Comparison of ENCODE assay signal across 29 cellular contexts in the genomic region with DNA sequence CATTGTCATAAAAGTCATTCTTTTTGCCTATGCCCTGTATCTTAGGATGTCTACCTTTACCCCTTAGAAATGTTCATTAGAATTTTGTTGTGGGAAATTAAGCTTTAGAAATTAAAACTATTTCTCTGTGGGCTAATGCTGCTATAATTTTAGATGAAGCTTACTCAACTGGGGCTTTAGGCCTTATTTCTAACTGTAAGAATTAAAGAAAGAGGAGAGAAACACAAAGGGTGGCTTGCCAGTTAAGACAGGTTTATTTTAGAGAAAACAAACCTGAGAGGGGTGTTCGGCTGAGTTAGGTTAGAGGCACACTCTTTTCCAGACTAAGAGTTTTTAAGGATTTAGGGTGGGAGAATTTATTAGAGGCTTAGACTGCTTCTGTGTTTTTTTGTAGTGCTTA. TPM values are rescaled to one million over a fixed set of nuclear protein-coding genes. Genes with fewer than 3 reads are reported as not detected.
DNase-seq lines count a peak whose midpoint lies in the region; ATAC-seq, FAIRE-seq and TF ChIP-seq lines count a peak whose summit lies in the region.
"Had no signal": no experiment of that assay in that cellular context is flagged by ENCODE, and none has a peak within 500 bp of the region (broad histone marks: within the 10 kb centered on the region; RNA-seq: fewer than 3 reads in every experiment).

No MANE protein-coding gene starts in this region.

- no peak for ATAC-seq in CD4-positive, CD25-positive, alpha-beta regulatory T cell (ENCODE audit: low read depth in 2 of 2)
- ATAC-seq in K562 = no peak
- no peak for ATAC-seq in natural killer cell
- ATAC-seq in aorta (ENCODE audit: low FRiP score) = no peak
- no peak for ATAC-seq in HG02798 (IDR thresholded peaks at IDR 0.05; ENCODE audit: poor library complexity, unreplicated experiment)
- ATAC-seq: activated CD4-positive, CD25-positive, alpha-beta regulatory T cell treated with anti-CD3 and anti-CD28 coated beads, Interleukin-2, amount 50 U/mL, for 24 hours; upper lobe of right lung had no signal

- no peaks in the 10 kb centered on the region for H3K9me3 Mint-ChIP-seq in CD4-positive, CD25-positive, alpha-beta regulatory T cell
- no peaks in the 10 kb centered on the region for H3K9me3 Mint-ChIP-seq in CD4-positive, alpha-beta memory T cell
- no peaks in the 10 kb centered on the region for H3K9me3 Mint-ChIP-seq in natural killer cell
- H3K9me3 Mint-ChIP-seq: activated naive CD4-positive, alpha-beta T cell treated with anti-CD3 and anti-CD28 coated beads for 36 hours; HFFc6 had no signal

- WGBS in K562 (ENCODE audit: insufficient coverage, low coverage, missing lambda C conversion rate) = 100% methylated on average over 1 of the region's 1 CpG
- 96 to 97% methylated on average over 1 of the region's 1 CpG for WGBS in aorta, 2 donors

- TF ChIP-seq POLR2A in K562 (conservative IDR thresholded peaks at IDR 0.05) = no peak

- H2AFZ ChIP-seq in K562 (ENCODE audit: low read depth, low read length) = no peak overlapping the region
- H2AFZ ChIP-seq: GM23248 had no signal

- no peak for DNase-seq in CD4-positive, CD25-positive, alpha-beta regulatory T cell
- DNase-seq in CD4-positive, alpha-beta memory T cell = no peak
- no peak for DNase-seq in K562 (ENCODE audit: extremely low read depth in 1 of 4, low spot score in 3 of 4)
- no peak for DNase-seq in natural killer cell
- no peak for DNase-seq in aorta
- no peak for DNase-seq in stimulated activated naive CD4-positive, alpha-beta T cell (lab: John Stamatoyannopoulos, UW)
- DNase-seq: activated naive CD4-positive, alpha-beta T cell treated with anti-CD3 and anti-CD28 coated beads for 36 hours; activated T-cell treated with anti-CD3 and anti-CD28 coated beads, Interleukin-2, amount 50 U/mL, for 1 hour; anterior cingulate cortex; central memory CD4-positive, alpha-beta T cell; dermis blood vessel endothelial cell; GM23248; HFFc6; Kasumi-1; MV-4-11; NCI-H1436 treated with DMSO at 0.1 percent for 48 hours; NCI-H446; occipital lobe; retina; stimulated activated CD4-positive, alpha-beta T cell treated with anti-CD3 and anti-CD28 coated beads, Interleukin-1b, Interleukin-23, amount 100 ng/mL, for 48 hours; substantia nigra; T-helper 1 cell; upper lobe of right lung had no signal

- H4K20me1 ChIP-seq in K562 (replicated peaks; ENCODE audit: control insufficient read depth, insufficient read depth, low read length) = peaks cover 4% of the 10 kb centered on the region; the same call in 1 of the 2 replicates

- in situ Hi-C loops in K562 (cut with MboI) = no loop called here

- intact Hi-C loops in CD4-positive, alpha-beta memory T cell (cut with micrococcal nuclease) = no loop called here
- intact Hi-C loops in K562 (cut with micrococcal nuclease) (no loop called here), natural killer cell (cut with micrococcal nuclease) (no loop called here), aorta (cut with DNase I) (no loop called here)

- CTCF ChIA-PET in CD4-positive, alpha-beta memory T cell (lab: Charles Lee; ENCODE audit: partially characterized antibody) = no interaction called here
- CTCF ChIA-PET in K562 (lab: Yijun Ruan, JAX; ENCODE audit: low intra/inter-chr PET ratio) = no interaction called here

- no peak overlapping the region for H3K9ac ChIP-seq in K562 (ENCODE audit: insufficient read depth in 1 of 2, low read depth in 2 of 2, low read length in 2 of 2)
- H3K9ac ChIP-seq: GM23248 had no signal

- peak overlapping the region in 1 of 4 donors; percentile 29 for H3K4me3 Mint-ChIP-seq in CD4-positive, CD25-positive, alpha-beta regulatory T cell
- H3K4me3 Mint-ChIP-seq in CD4-positive, alpha-beta memory T cell = no peak overlapping the region
- no peak overlapping the region for H3K4me3 Mint-ChIP-seq in natural killer cell
- H3K4me3 Mint-ChIP-seq: activated naive CD4-positive, alpha-beta T cell treated with anti-CD3 and anti-CD28 coated beads for 36 hours; CD14-positive monocyte; HFFc6 had no signal

- H3K36me3 Mint-ChIP-seq in CD4-positive, CD25-positive, alpha-beta regulatory T cell = peaks cover 9% of the 10 kb centered on the region
- peaks cover 8 to 26% of the 10 kb centered on the region in 2 donors for H3K36me3 Mint-ChIP-seq in CD4-positive, alpha-beta memory T cell
- H3K36me3 Mint-ChIP-seq in natural killer cell = no peaks in the 10 kb centered on the region

- H3K27ac Mint-ChIP-seq in CD4-positive, CD25-positive, alpha-beta regulatory T cell = peak overlapping the region; percentile 12 to 83 (median 50)
- H3K27ac Mint-ChIP-seq in CD4-positive, alpha-beta memory T cell = peak overlapping the region in 4 of 7 donors; percentile 6 to 74 (median 58)
- H3K27ac Mint-ChIP-seq in natural killer cell = peak overlapping the region; percentile 17 to 56
- H3K27ac Mint-ChIP-seq: activated naive CD4-positive, alpha-beta T cell treated with anti-CD3 and anti-CD28 coated beads for 36 hours; HFFc6 had no signal

- H3K4me3 ChIP-seq in CD4-positive, CD25-positive, alpha-beta regulatory T cell (ENCODE audit: low read depth, low read length) = no peak overlapping the region
- no peak overlapping the region for H3K4me3 ChIP-seq in CD4-positive, alpha-beta memory T cell (ENCODE audit: low read length in 2 of 2)
- H3K4me3 ChIP-seq in K562 (no peak overlapping the region), aorta (ENCODE audit: low read length in 2 of 2) (no peak overlapping the region)
- H3K4me3 ChIP-seq: GM23248, smooth muscle cell, upper lobe of right lung had no signal

- FAIRE-seq in K562 (lab: Jason Lieb, UNC) = no peak
- FAIRE-seq: endometrium, frontal cortex had no signal

- H3K4me1 ChIP-seq in CD4-positive, CD25-positive, alpha-beta regulatory T cell (ENCODE audit: control insufficient read depth, insufficient read depth, low read length, poor library complexity, severe bottlenecking) = peaks cover 13% of the 10 kb centered on the region
- H3K4me1 ChIP-seq in CD4-positive, alpha-beta memory T cell (ENCODE audit: insufficient read depth, low read length) = peaks cover 24% of the 10 kb centered on the region
- H3K4me1 ChIP-seq in K562 (replicated peaks in 1 of 2; ENCODE audit: control insufficient read depth in 2 of 2, insufficient read depth in 2 of 2, low read length in 2 of 2) = no peaks in the 10 kb centered on the region; a peak in 2 of 5 replicates
- H3K4me1 ChIP-seq in aorta (ENCODE audit: control insufficient read depth in 1 of 2, insufficient read depth in 2 of 2, low read length in 2 of 2) = peaks cover 3 to 10% of the 10 kb centered on the region in 2 donors

- POLR2A ChIA-PET in CD4-positive, alpha-beta memory T cell (lab: Charles Lee; ENCODE audit: partially characterized antibody) = no interaction called here
- POLR2A ChIA-PET in K562 (lab: Yijun Ruan, JAX) = interaction anchor here (2.0 kb wide), 1 partner anchor 11 kb away, joined by 7 read pairs; no protein-coding TSS in a partner anchor

- no peaks in the 10 kb centered on the region for H3K9me1 ChIP-seq in K562 (ENCODE audit: control insufficient read depth, insufficient read depth, low read length)

- no peak overlapping the region for H3K4me2 ChIP-seq in K562 (ENCODE audit: insufficient read depth, low read length)
- H3K4me2 ChIP-seq: smooth muscle cell had no signal

- no peaks in the 10 kb centered on the region for H3K27me3 ChIP-seq in CD4-positive, CD25-positive, alpha-beta regulatory T cell (ENCODE audit: control insufficient read depth, insufficient read depth, low read length)
- no peaks in the 10 kb centered on the region for H3K27me3 ChIP-seq in CD4-positive, alpha-beta memory T cell (ENCODE audit: insufficient read depth, low read length)
- H3K27me3 ChIP-seq in K562 (ENCODE audit: control insufficient read depth in 2 of 2, insufficient read depth in 2 of 2, low read length in 2 of 2) (no peaks in the 10 kb centered on the region), aorta (ENCODE audit: control insufficient read depth in 1 of 2, insufficient read depth in 2 of 2, low read length in 1 of 2) (no peaks in the 10 kb centered on the region)
- H3K27me3 ChIP-seq: upper lobe of right lung had no signal

- no peaks in the 10 kb centered on the region for H3K27me3 Mint-ChIP-seq in CD4-positive, CD25-positive, alpha-beta regulatory T cell
- no peaks in the 10 kb centered on the region for H3K27me3 Mint-ChIP-seq in CD4-positive, alpha-beta memory T cell
- no peaks in the 10 kb centered on the region for H3K27me3 Mint-ChIP-seq in natural killer cell (ENCODE audit: low read depth in 2 of 2)

- no peaks in the 10 kb centered on the region for H3K9me3 ChIP-seq in CD4-positive, CD25-positive, alpha-beta regulatory T cell (ENCODE audit: control insufficient read depth in 2 of 2, low read length in 2 of 2)
- no peaks in the 10 kb centered on the region for H3K9me3 ChIP-seq in CD4-positive, alpha-beta memory T cell (ENCODE audit: control insufficient read depth in 1 of 2, low read length in 2 of 2)
- H3K9me3 ChIP-seq in K562 (replicated peaks; ENCODE audit: control insufficient read depth, insufficient read depth, low read depth, low read length) (0 out of 2 replicates have a peak, but pooled peaks cover 2% of the 10 kb centered on the region), aorta (ENCODE audit: control insufficient read depth, low read length) (no peaks in the 10 kb centered on the region)
- H3K9me3 ChIP-seq: upper lobe of right lung had no signal

- no peak for TF ChIP-seq EP300 in K562 (IDR thresholded peaks at IDR 0.05; ENCODE audit: low read length)

- H3K79me2 ChIP-seq in K562 (ENCODE audit: control insufficient read depth, insufficient read depth, low read length) = peaks cover 37% of the 10 kb centered on the region

- H3K36me3 ChIP-seq in CD4-positive, CD25-positive, alpha-beta regulatory T cell (ENCODE audit: control insufficient read depth, insufficient read depth, low read length) = peaks cover 16% of the 10 kb centered on the region
- peaks cover 3% of the 10 kb centered on the region for H3K36me3 ChIP-seq in CD4-positive, alpha-beta memory T cell (ENCODE audit: insufficient read depth, low read length)
- H3K36me3 ChIP-seq in K562 (ENCODE audit: control insufficient read depth, insufficient read depth, low read length) (peaks cover 18% of the 10 kb centered on the region; the same call in 1 of the 3 replicates), aorta (ENCODE audit: control insufficient read depth in 1 of 2, insufficient read depth in 2 of 2, low read length in 1 of 2) (no peaks in the 10 kb centered on the region)

- no peak for TF ChIP-seq RAD21 in K562 (CRISPR knock-in tag; conservative IDR thresholded peaks at IDR 0.05 in 1 of 2, IDR thresholded peaks at IDR 0.05 in 1 of 2)

- no peak overlapping the region for H3K27ac ChIP-seq in CD4-positive, CD25-positive, alpha-beta regulatory T cell (ENCODE audit: insufficient read depth, low read length, poor library complexity, severe bottlenecking)
- no peak overlapping the region for H3K27ac ChIP-seq in CD4-positive, alpha-beta memory T cell (ENCODE audit: low read depth, low read length)
- no peak overlapping the region for H3K27ac ChIP-seq in K562 (ENCODE audit: extremely low read depth, low read depth, low read length)
- H3K27ac ChIP-seq in aorta (ENCODE audit: low read depth in 1 of 2, low read length in 2 of 2) = no peak overlapping the region
- H3K27ac ChIP-seq: GM23248, upper lobe of right lung had no signal

- no TSS peak for BruUV-seq in K562 (replicated peaks; lab: Mats Ljungman, UMichigan)

- H3K4me1 Mint-ChIP-seq in CD4-positive, CD25-positive, alpha-beta regulatory T cell = peaks cover 28 to 50% (median 35%) of the 10 kb centered on the region in 4 donors
- H3K4me1 Mint-ChIP-seq in CD4-positive, alpha-beta memory T cell = peaks cover 29 to 40% (median 32%) of the 10 kb centered on the region in 4 donors
- peaks cover 26 to 32% of the 10 kb centered on the region in 2 donors for H3K4me1 Mint-ChIP-seq in natural killer cell

- TF ChIP-seq CTCF in K562 (IDR thresholded peaks at IDR 0.05 in 2 of 3, conservative IDR thresholded peaks at IDR 0.05 in 1 of 3; ENCODE audit: insufficient read depth in 2 of 3, low read depth in 1 of 3, low read length in 3 of 3) (no peak), natural killer cell (IDR thresholded peaks at IDR 0.05) (no peak)

RNA-seq across cellular contexts. Expression of gene TRIP11, which starts 6.4 kb away (rescaled TPM):
- 55.9 TPM for total RNA-seq in CD4-positive, CD25-positive, alpha-beta regulatory T cell
- polyA plus RNA-seq in CD4-positive, CD25-positive, alpha-beta regulatory T cell = 10 to 100 TPM; 39.8 to 44.5 (median 43.2) TPM
- total RNA-seq in CD4-positive, alpha-beta memory T cell = 10 to 100 TPM; 68.0 to 68.7 TPM
- polyA plus RNA-seq in CD4-positive, alpha-beta memory T cell = 10 to 100 TPM; 24.6 to 77.2 TPM
- total RNA-seq in K562 (2011; cell fraction: chromatin; rRNA removed; ENCODE audit: low replicate concordance) = 26.6 and 45.7 TPM in 2 replicates
- 4.7 and 4.9 TPM in 2 replicates for total RNA-seq in K562 (2011; cell fraction: nucleolus; rRNA removed)
- total RNA-seq in K562 (2011; cell fraction: nucleoplasm; rRNA removed) = 9.9 and 12.4 TPM in 2 replicates
- 5.4 and 6.9 TPM in 2 replicates for total RNA-seq in K562 (2014; rRNA removed)
- 12.4 and 14.4 TPM in 2 replicates for total RNA-seq in K562 (2014; rRNA removed; fragmentation: Illumina TruSeq; extraction: Trizol)
- 12.8 and 14.7 TPM in 2 replicates for total RNA-seq in K562 (2015; rRNA removed; fragmentation: Illumina TruSeq; extraction: Trizol)
- total RNA-seq in K562 (2021) = 20.0 and 20.8 TPM in 2 replicates
- polyA plus RNA-seq in K562 (2011; rRNA removed) = 10.9 and 11.9 TPM in 2 replicates
- polyA plus RNA-seq in K562 (2011; cell fraction: cytosol; rRNA removed) = 3.4 and 4.4 TPM in 2 replicates
- polyA plus RNA-seq in K562 (2011; cell fraction: nucleus; rRNA removed) = 11.3 and 12.1 TPM in 2 replicates
- polyA plus RNA-seq in K562 (2012) = 6.6 and 7.2 TPM in 2 replicates
- polyA plus RNA-seq in K562 (2014; fragmentation: Illumina TruSeq; extraction: Trizol) = 5.1 and 9.7 TPM in 2 replicates
- 10 to 100 TPM in 1 of 2 experiments, 1 to 10 TPM in 1; 7.4 to 14.6 TPM for polyA plus RNA-seq in K562 (2014; fragmentation: Nextera tagmentation; extraction: Ambion mirVana)
- 4.0 and 5.0 TPM in 2 replicates for polyA plus RNA-seq in K562 (2014; rRNA removed)
- 46.6 and 57.6 TPM in 2 replicates for polyA minus RNA-seq in K562 (2011; rRNA and poly(A)+ RNA removed)
- 13.1 and 19.3 TPM in 2 replicates for polyA minus RNA-seq in K562 (2011; cell fraction: cytosol; rRNA and poly(A)+ RNA removed)
- 7.3 and 44.1 TPM in 2 replicates for polyA minus RNA-seq in K562 (2011; cell fraction: nucleus; rRNA and poly(A)+ RNA removed)
- total RNA-seq in natural killer cell = 10 to 100 TPM; 42.9 to 63.6 (median 49.8) TPM
- total RNA-seq in aorta = 10 to 100 TPM; 63.5 to 75.4 TPM
- polyA plus RNA-seq in aorta = 1 to 10 TPM; 8.4 to 8.9 TPM
